19 cellular contexts compared by ENCODE assay signal in genomic region chr10:76291175-76291574, GRCh38.
DNase-seq lines count a peak whose midpoint lies in the region; ATAC-seq and TF ChIP-seq lines count a peak whose summit lies in the region.
"Had no signal": no experiment of that assay in that cellular context is flagged by ENCODE, and none has a peak within 500 bp of the region (broad histone marks: within the 10 kb centered on the region; RNA-seq: fewer than 3 reads in every experiment).

No MANE protein-coding gene starts in this region.

- peaks cover 6% of the 10 kb centered on the region for H3K4me1 ChIP-seq in foreskin keratinocyte
- H3K4me1 ChIP-seq: BLaER1 treated with 17β-estradiol and CSF1 and Interleukin-3, amounts not matched to agents 10 nM and 100 nM; SJSA1 had no signal

- no peak for TF ChIP-seq CTCF in foreskin keratinocyte (conservative IDR thresholded peaks at IDR 0.05)
- TF ChIP-seq CTCF in neural cell (IDR thresholded peaks at IDR 0.05; ENCODE audit: poor library complexity, severe bottlenecking): no peak

- TF ChIP-seq EP300 in neural cell (conservative IDR thresholded peaks at IDR 0.05; ENCODE audit: poor library complexity, severe bottlenecking): peak; percentile 54

- no peak overlapping the region for H3K4me2 ChIP-seq in neural cell (ENCODE audit: low read length)
- H3K4me2 ChIP-seq: BLaER1 treated with 17β-estradiol and CSF1 and Interleukin-3, amounts not matched to agents 10 nM and 100 nM; PC-9 had no signal

- no peaks in the 10 kb centered on the region for H3K9me2 ChIP-seq in neural cell (ENCODE audit: insufficient read depth, low read length)

- H3K4me3 ChIP-seq in neural cell (ENCODE audit: low read length): no peak overlapping the region
- H3K4me3 ChIP-seq: BLaER1 treated with 17β-estradiol and CSF1 and Interleukin-3, amounts not matched to agents 10 nM and 100 nM; PC-9; SJSA1 had no signal

- H3K36me3 ChIP-seq in neural cell (ENCODE audit: insufficient read depth, low read length): no peaks in the 10 kb centered on the region
- H3K36me3 ChIP-seq: BLaER1 treated with 17β-estradiol and CSF1 and Interleukin-3, amounts not matched to agents 10 nM and 100 nM; SJSA1 had no signal

- H3K27me3 ChIP-seq in foreskin keratinocyte: no peaks in the 10 kb centered on the region
- no peaks in the 10 kb centered on the region for H3K27me3 ChIP-seq in neural cell (ENCODE audit: insufficient read depth, low read depth, low read length)
- H3K27me3 ChIP-seq: BLaER1 treated with 17β-estradiol and CSF1 and Interleukin-3, amounts not matched to agents 10 nM and 100 nM; SJSA1 had no signal

- TF ChIP-seq RAD21 in neural cell (conservative IDR thresholded peaks at IDR 0.05): no peak

- H3K27ac ChIP-seq in foreskin keratinocyte: no peak overlapping the region
- no peak overlapping the region for H3K27ac ChIP-seq in neural cell (ENCODE audit: low read length)
- H3K27ac ChIP-seq: BLaER1 treated with 17β-estradiol and CSF1 and Interleukin-3, amounts not matched to agents 10 nM and 100 nM; PC-9; SJSA1 had no signal

- ATAC-seq in foreskin keratinocyte: peak; percentile 52
- ATAC-seq in GM19395 (IDR thresholded peaks at IDR 0.05; ENCODE audit: unreplicated experiment): no peak
- ATAC-seq in GM21576 (IDR thresholded peaks at IDR 0.05; ENCODE audit: unreplicated experiment): no peak
- ATAC-seq: CD8-positive, alpha-beta T cell had no signal

- no peaks in the 10 kb centered on the region for H3K9me3 ChIP-seq in neural cell (ENCODE audit: low read length)
- H3K9me3 ChIP-seq: BLaER1 treated with 17β-estradiol and CSF1 and Interleukin-3, amounts not matched to agents 10 nM and 100 nM; SJSA1 had no signal

- in situ Hi-C loops in ACHN (cut with HindIII; ENCODE audit: low pct_ligation_motif_present, low pct_unique_long_range_greater_than_20kb, low sequenced_read_pairs): no loop called here

- no peak overlapping the region for H2AFZ ChIP-seq in neural cell (ENCODE audit: low read depth, low read length)
- H2AFZ ChIP-seq: PC-9 had no signal

- no peak overlapping the region for H3K9ac ChIP-seq in neural cell (ENCODE audit: low read length)
- H3K9ac ChIP-seq: BLaER1 treated with 17β-estradiol and CSF1 and Interleukin-3, amounts not matched to agents 10 nM and 100 nM had no signal

- H3F3A ChIP-seq in neural cell (ENCODE audit: insufficient read depth, low read length, poor library complexity, severe bottlenecking): no peaks in the 10 kb centered on the region

- DNase-seq in EH (ENCODE audit: low read depth) (peak; percentile 30), M059J (ENCODE audit: low read depth) (peak; percentile 30), foreskin keratinocyte (peak; percentile 53 to 78), ACHN (no peak)
- DNase-seq: Calu3; CD8-positive, alpha-beta T cell; H9; Kasumi-1; MM.1S; NCI-H1092; NCI-H187 treated with DMSO at 0.1 percent for 48 hours; NCI-H226; NCI-H524; PC-9 had no signal

- H3K79me2 ChIP-seq in neural cell (replicated peaks; ENCODE audit: insufficient read depth, low read length): no peaks in the 10 kb centered on the region

- no peaks in the 10 kb centered on the region for H4K20me1 ChIP-seq in neural cell (ENCODE audit: insufficient read depth)
- H4K20me1 ChIP-seq: BLaER1 treated with 17β-estradiol and CSF1 and Interleukin-3, amounts not matched to agents 10 nM and 100 nM had no signal

TF ChIP-seq in neural cell, 6 proteins besides CTCF, POLR2A, EP300 and RAD21:
- no peak for TF ChIP-seq SMC3 (conservative IDR thresholded peaks at IDR 0.05; ENCODE audit: poor library complexity)
- no peak for TF ChIP-seq EZH2 (IDR thresholded peaks at IDR 0.05; ENCODE audit: borderline replicate concordance, insufficient read depth, low read length, poor library complexity, severe bottlenecking)
- TF ChIP-seq POLR2AphosphoS5 (IDR thresholded peaks at IDR 0.05): peak; percentile 28
- no peak for TF ChIP-seq TAF1 (IDR thresholded peaks at IDR 0.05; ENCODE audit: low read depth)
- TF ChIP-seq MXI1 (conservative IDR thresholded peaks at IDR 0.05; ENCODE audit: poor library complexity, severe bottlenecking): no peak
